11 cellular contexts compared by ENCODE assay signal in genomic region chr3:128801779-128802369, GRCh38.
A peak's percentile ranks its signal among the peaks of the same experiment; 100 is the strongest.
DNase-seq lines count a peak whose midpoint lies in the region; ATAC-seq and TF ChIP-seq lines count a peak whose summit lies in the region.
"Had no signal": no experiment of that assay in that cellular context is flagged by ENCODE, and none has a peak within 500 bp of the region (broad histone marks: within the 10 kb centered on the region; RNA-seq: fewer than 3 reads in every experiment).

No MANE protein-coding gene starts in this region.

- no peak overlapping the region for H3K4me3 ChIP-seq in CD8-positive, alpha-beta memory T cell (ENCODE audit: low read length)
- H3K4me3 ChIP-seq in Panc1 (ENCODE audit: low read depth in 2 of 2, low read length in 2 of 2) (no peak overlapping the region), coronary artery (no peak overlapping the region)
- H3K4me3 ChIP-seq: left lung, prostate gland had no signal

- ATAC-seq in Panc1 (no peak), natural killer cell (no peak), GM21528 (IDR thresholded peaks at IDR 0.05; ENCODE audit: low FRiP score, unreplicated experiment) (no peak)
- ATAC-seq: left lung had no signal

- DNase-seq in CD8-positive, alpha-beta memory T cell: no peak
- DNase-seq in Panc1 (ENCODE audit: low read depth, low spot score) (no peak), cerebellar nuclear complex (lab: John Stamatoyannopoulos, UW) (peak; percentile 32 to 58), natural killer cell (no peak), coronary artery (ENCODE audit: low spot score) (no peak), DMS53 treated with DMSO at 0.1 percent for 48 hours (lab: John Stamatoyannopoulos, UW; ENCODE audit: unreplicated experiment) (no peak)
- DNase-seq: DMS153, left lung, SHP77 treated with DMSO at 0.1 percent for 48 hours had no signal

- H3K9me3 Mint-ChIP-seq in CD8-positive, alpha-beta memory T cell: no peaks in the 10 kb centered on the region
- H3K9me3 Mint-ChIP-seq in natural killer cell: no peaks in the 10 kb centered on the region

- peaks cover 72% of the 10 kb centered on the region for H3K4me1 ChIP-seq in CD8-positive, alpha-beta memory T cell (ENCODE audit: insufficient read depth, low read length)
- peaks cover 17% of the 10 kb centered on the region for H3K4me1 ChIP-seq in Panc1 (ENCODE audit: control insufficient read depth, insufficient read depth, low read length)
- H3K4me1 ChIP-seq: prostate gland had no signal

- peaks cover 57 to 78% (median 72%) of the 10 kb centered on the region in 3 donors for H3K4me1 Mint-ChIP-seq in CD8-positive, alpha-beta memory T cell
- peaks cover 52% of the 10 kb centered on the region in 2 donors for H3K4me1 Mint-ChIP-seq in natural killer cell

- H3K36me3 Mint-ChIP-seq in CD8-positive, alpha-beta memory T cell: peaks cover 4 to 64% (median 26%) of the 10 kb centered on the region in 3 donors
- peaks cover 30% of the 10 kb centered on the region for H3K36me3 Mint-ChIP-seq in natural killer cell

- TSS peak; percentile 6 for BruUV-seq in Panc1 (replicated peaks; lab: Mats Ljungman, UMichigan)

- no peaks in the 10 kb centered on the region for H3K9me3 ChIP-seq in CD8-positive, alpha-beta memory T cell (ENCODE audit: low read length)
- no peaks in the 10 kb centered on the region for H3K9me3 ChIP-seq in Panc1 (ENCODE audit: control insufficient read depth, insufficient read depth, low read depth, low read length)
- H3K9me3 ChIP-seq: left lung, prostate gland had no signal

- no peak for TF ChIP-seq CTCF in Panc1 (IDR thresholded peaks at IDR 0.05)
- no peak for TF ChIP-seq CTCF in natural killer cell (IDR thresholded peaks at IDR 0.05)
- TF ChIP-seq CTCF in coronary artery (IDR thresholded peaks at IDR 0.05): no peak

- peak overlapping the region; percentile 28 to 95 (median 80) for H3K27ac Mint-ChIP-seq in CD8-positive, alpha-beta memory T cell
- H3K27ac Mint-ChIP-seq in natural killer cell: peak overlapping the region; percentile 89 to 95

- POLR2A ChIA-PET in CD8-positive, alpha-beta memory T cell (lab: Charles Lee): no interaction called here
- POLR2A ChIA-PET in Panc1 (lab: Charles Lee): interaction anchor here (0.6 kb wide), 1 partner anchor 110 kb away, joined by 7 read pairs; no protein-coding TSS in a partner anchor

- CTCF ChIA-PET in CD8-positive, alpha-beta memory T cell (lab: Charles Lee): interaction anchor here (1.5 kb wide), 1 partner anchor 184 kb away, joined by 6 read pairs; no protein-coding TSS in a partner anchor
- CTCF ChIA-PET in Panc1 (lab: Charles Lee): no interaction called here

- in situ Hi-C loops in Panc1 (cut with HindIII; ENCODE audit: low pct_unique_long_range_greater_than_20kb, low sequenced_read_pairs): no loop called here

- H3K36me3 ChIP-seq in CD8-positive, alpha-beta memory T cell (ENCODE audit: insufficient read depth, low read length): peaks cover 41% of the 10 kb centered on the region
- peaks cover 32% of the 10 kb centered on the region for H3K36me3 ChIP-seq in Panc1 (ENCODE audit: control insufficient read depth, insufficient read depth, low read length)

- H3K27ac ChIP-seq in CD8-positive, alpha-beta memory T cell (ENCODE audit: low read depth, low read length): no peak overlapping the region
- H3K27ac ChIP-seq in Panc1 (ENCODE audit: low read length): no peak overlapping the region
- no peak overlapping the region for H3K27ac ChIP-seq in coronary artery
- H3K27ac ChIP-seq: prostate gland had no signal

- intact Hi-C loops in Panc1 (cut with micrococcal nuclease; ENCODE audit: unreplicated experiment) (no loop called here), natural killer cell (cut with micrococcal nuclease) (no loop called here)

- H3K4me3 Mint-ChIP-seq in CD8-positive, alpha-beta memory T cell: no peak overlapping the region
- peak overlapping the region; percentile 40 for H3K4me3 Mint-ChIP-seq in natural killer cell

- H3K27me3 Mint-ChIP-seq in CD8-positive, alpha-beta memory T cell: no peaks in the 10 kb centered on the region
- no peaks in the 10 kb centered on the region for H3K27me3 Mint-ChIP-seq in natural killer cell (ENCODE audit: low read depth in 2 of 2)

- H3K27me3 ChIP-seq in CD8-positive, alpha-beta memory T cell (ENCODE audit: insufficient read depth, low read length, poor library complexity, severe bottlenecking): no peaks in the 10 kb centered on the region
- no peaks in the 10 kb centered on the region for H3K27me3 ChIP-seq in Panc1 (ENCODE audit: control insufficient read depth, insufficient read depth, low read length)
- H3K27me3 ChIP-seq: left lung had no signal

Comparison
In these comparisons a context has a peak if more than half of its experiments do, and no peak if none do; other contexts are left out.
1. DNase-seq: peak in cerebellar nuclear complex (2 of 2); none in CD8-positive, alpha-beta memory T cell (0 of 5), Panc1 (single experiment), natural killer cell (single experiment), coronary artery (single experiment) and DMS53 treated with DMSO at 0.1 percent for 48 hours (single experiment).